In the genomic region with DNA sequence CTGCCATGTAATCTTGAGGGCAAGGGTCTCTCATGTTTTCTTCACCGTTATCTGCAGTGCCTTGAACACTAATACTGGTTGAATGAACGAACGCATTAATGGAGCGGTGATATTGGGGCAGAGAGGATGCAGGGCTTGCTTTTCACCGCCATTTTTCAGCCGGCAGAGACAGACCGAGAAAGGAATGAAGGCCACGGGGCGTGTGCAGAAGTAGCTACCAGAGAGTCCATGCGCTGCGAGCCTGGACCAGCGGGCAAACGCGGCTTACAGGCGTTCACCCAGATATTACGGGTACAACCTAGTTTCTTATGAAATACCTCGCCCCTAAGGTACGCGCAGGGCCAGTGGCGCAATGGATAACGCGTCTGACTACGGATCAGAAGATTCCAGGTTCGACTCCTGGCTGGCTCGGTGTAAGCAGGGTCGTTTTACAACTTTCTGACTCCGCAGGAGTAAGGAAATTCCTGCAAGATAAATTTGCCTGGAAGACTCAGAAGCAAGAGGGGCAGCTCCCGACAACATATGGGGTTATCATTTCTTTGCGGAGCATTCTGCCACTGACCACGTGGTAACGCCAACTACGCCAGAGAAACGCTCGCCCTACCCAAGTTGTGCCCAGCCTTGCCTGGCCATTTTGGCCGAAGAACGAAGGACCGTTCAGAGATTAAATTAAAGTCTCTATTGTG, we compare ENCODE assay signal across 9 cellular contexts. TPM values are rescaled to one million over a fixed set of nuclear protein-coding genes. Genes with fewer than 3 reads are reported as not detected.
DNase-seq lines count a peak whose midpoint lies in the region; ATAC-seq, FAIRE-seq and TF ChIP-seq lines count a peak whose summit lies in the region.
"Had no signal": no experiment of that assay in that cellular context is flagged by ENCODE, and none has a peak within 500 bp of the region (broad histone marks: within the 10 kb centered on the region; RNA-seq: fewer than 3 reads in every experiment).

No MANE protein-coding gene starts in this region.

- H3K4me3 Mint-ChIP-seq in CD8-positive, alpha-beta memory T cell = peak overlapping the region; percentile 92 to 98 (median 94)
- H3K4me3 Mint-ChIP-seq in endothelial cell (ENCODE audit: unreplicated experiment) = peak overlapping the region; percentile 97

- no peaks in the 10 kb centered on the region for H3K27me3 ChIP-seq in CD8-positive, alpha-beta memory T cell (ENCODE audit: insufficient read depth, low read length, poor library complexity, severe bottlenecking)

- CTCF ChIA-PET in CD8-positive, alpha-beta memory T cell (lab: Charles Lee) = interaction anchor here (0.7 to 2.0 kb wide), 20 partner anchors 9 to 209 kb away, joined by 3 to 13 read pairs (median 3); a partner anchor contains a TSS

- H3K27ac Mint-ChIP-seq in CD8-positive, alpha-beta memory T cell = peak overlapping the region; percentile 92 to 99 (median 96)
- peak overlapping the region; percentile 98 for H3K27ac Mint-ChIP-seq in endothelial cell (ENCODE audit: unreplicated experiment)

- ATAC-seq in GM21390 (IDR thresholded peaks at IDR 0.05; ENCODE audit: unreplicated experiment) = peak; percentile 37

- FAIRE-seq in HTR-8/SVneo (lab: Jason Lieb, UNC) = no peak

- H3K27me3 Mint-ChIP-seq in CD8-positive, alpha-beta memory T cell = peaks cover 0 to 20% of the 10 kb centered on the region in 2 donors
- peaks cover 32% of the 10 kb centered on the region for H3K27me3 Mint-ChIP-seq in endothelial cell (ENCODE audit: unreplicated experiment)

- POLR2A ChIA-PET in CD8-positive, alpha-beta memory T cell (lab: Charles Lee) = interaction anchor here (0.5 to 4.1 kb wide), 27 partner anchors 13 to 1335 kb away, joined by 3 to 43 read pairs (median 5); a partner anchor contains a TSS

- peaks cover 59 to 79% (median 72%) of the 10 kb centered on the region in 3 donors for H3K4me1 Mint-ChIP-seq in CD8-positive, alpha-beta memory T cell
- peaks cover 25% of the 10 kb centered on the region for H3K4me1 Mint-ChIP-seq in endothelial cell (ENCODE audit: unreplicated experiment)

- peaks cover 47% of the 10 kb centered on the region for H3K4me1 ChIP-seq in CD8-positive, alpha-beta memory T cell (ENCODE audit: insufficient read depth, low read length)

- peaks cover 0 to 7% (median 2%) of the 10 kb centered on the region in 5 donors for H3K9me3 Mint-ChIP-seq in CD8-positive, alpha-beta memory T cell
- H3K9me3 Mint-ChIP-seq in endothelial cell (ENCODE audit: unreplicated experiment) = peaks cover 4% of the 10 kb centered on the region

- H3K36me3 ChIP-seq in CD8-positive, alpha-beta memory T cell (ENCODE audit: insufficient read depth, low read length) = no peaks in the 10 kb centered on the region

- no peaks in the 10 kb centered on the region for H3K9me3 ChIP-seq in CD8-positive, alpha-beta memory T cell (ENCODE audit: low read length)

- H3K27ac ChIP-seq in CD8-positive, alpha-beta memory T cell (ENCODE audit: low read depth, low read length) = peak overlapping the region; percentile 89

- no peak for TF ChIP-seq CTCF in endothelial cell (IDR thresholded peaks at IDR 0.05; ENCODE audit: unreplicated experiment)

- peak overlapping the region; percentile 88 for H3K4me3 ChIP-seq in CD8-positive, alpha-beta memory T cell (ENCODE audit: low read length)

- H3K36me3 Mint-ChIP-seq in CD8-positive, alpha-beta memory T cell = peaks cover 0 to 47% (median 4%) of the 10 kb centered on the region in 3 donors
- H3K36me3 Mint-ChIP-seq in endothelial cell (ENCODE audit: low read depth, unreplicated experiment) = peaks cover 5% of the 10 kb centered on the region

- DNase-seq in CD8-positive, alpha-beta memory T cell = peak; percentile 82 to 93 (median 88)
- peak; percentile 68 for DNase-seq in HTR-8/SVneo (ENCODE audit: insufficient read length, low spot score)
- peak; percentile 81 for DNase-seq in NOMO-1 treated with dmso at 0.1 percent for 144 hours (lab: John Stamatoyannopoulos, UW; ENCODE audit: unreplicated experiment)
- peak; percentile 82 for DNase-seq in activated CD8-positive, alpha-beta memory T cell treated with anti-CD3 and anti-CD28 coated beads, Interleukin-2, amount 50 U/mL, for 24 hours (ENCODE audit: extremely low read depth)
- peak; percentile 82 for DNase-seq in endothelial cell (ENCODE audit: low spot score)
- peak; percentile 83 for DNase-seq in middle frontal gyrus (ENCODE audit: extremely low spot score, low spot score)
- DNase-seq in stimulated activated CD8-positive, alpha-beta memory T cell treated with anti-CD3 and anti-CD28 coated beads, Interleukin-15, amount 100 ng/mL, for 48 hours (ENCODE audit: low read depth in 2 of 2) = peak; percentile 84 to 85

RNA-seq across cellular contexts. Expression of a gene that starts 0.9 kb away (rescaled TPM):
- 10 to 100 TPM; 90.0 to 91.4 TPM for total RNA-seq in CD8-positive, alpha-beta memory T cell
- 166 TPM for polyA plus RNA-seq in CD8-positive, alpha-beta memory T cell
- total RNA-seq in endothelial cell (ENCODE audit: unreplicated experiment) = 27.2 TPM

RNA-seq across cellular contexts. Expression of a gene that starts 37.2 kb away (rescaled TPM):
- total RNA-seq in CD8-positive, alpha-beta memory T cell = under 1 TPM in 1 of 2 experiments, not detected in 1; 0.09 TPM
- polyA plus RNA-seq in CD8-positive, alpha-beta memory T cell = not detected
- 1.4 TPM for total RNA-seq in endothelial cell (ENCODE audit: unreplicated experiment)
- total RNA-seq: subcutaneous adipose tissue had no signal

RNA-seq across cellular contexts. Expression of a gene that starts 59.5 kb away (rescaled TPM):
- 10 to 100 TPM; 34.5 to 36.1 TPM for total RNA-seq in CD8-positive, alpha-beta memory T cell
- polyA plus RNA-seq in CD8-positive, alpha-beta memory T cell = 39.7 TPM
- 20.4 TPM for total RNA-seq in endothelial cell (ENCODE audit: unreplicated experiment)

Comparison
In these comparisons a context has a peak if more than half of its experiments do, and no peak if none do; other contexts are left out.
1. Peak in every context shown above with its lines: DNase-seq, ATAC-seq, H3K4me3 ChIP-seq and H3K27ac ChIP-seq.